ENCODE assay signal across 18 cellular contexts in genomic region chr15:59401810-59402569, GRCh38. TPM values are rescaled to one million over a fixed set of nuclear protein-coding genes. Genes with fewer than 3 reads are reported as not detected.
DNase-seq lines count a peak whose midpoint lies in the region; ATAC-seq and TF ChIP-seq lines count a peak whose summit lies in the region.
"Had no signal": no experiment of that assay in that cellular context is flagged by ENCODE, and none has a peak within 500 bp of the region (broad histone marks: within the 10 kb centered on the region; RNA-seq: fewer than 3 reads in every experiment).

No MANE protein-coding gene starts in this region.

- WGBS in upper lobe of left lung, 2 donors: 72 to 74% methylated on average over 15 of the region's 15 CpGs

- no peak for TF ChIP-seq EP300 in upper lobe of left lung (IDR thresholded peaks at IDR 0.05)

- no peak overlapping the region for H3K27ac ChIP-seq in upper lobe of left lung
- H3K27ac ChIP-seq: lower lobe of right lung had no signal

- no peaks in the 10 kb centered on the region for H3K27me3 ChIP-seq in upper lobe of left lung

- TF ChIP-seq CTCF in upper lobe of left lung (IDR thresholded peaks at IDR 0.05): no peak

- peak; percentile 36 for ATAC-seq in left lobe of liver
- ATAC-seq in GM19395 (IDR thresholded peaks at IDR 0.05; ENCODE audit: unreplicated experiment): no peak
- no peak for ATAC-seq in upper lobe of left lung (ENCODE audit: low FRiP score in 2 of 2)
- ATAC-seq: activated T-cell treated with anti-CD3 and anti-CD28 coated beads, Interleukin-2, amount 50 U/mL, for 72 hours; lower lobe of right lung; natural killer cell had no signal

- DNase-seq in DMS153 treated with DMSO at 0.1 percent for 48 hours (lab: John Stamatoyannopoulos, UW; ENCODE audit: unreplicated experiment) (peak; percentile 0), NCI-H1417 treated with DMSO at 0.1 percent for 48 hours (lab: John Stamatoyannopoulos, UW) (peak; percentile 73), NCI-H748 (lab: John Stamatoyannopoulos, UW; ENCODE audit: unreplicated experiment) (peak; percentile 80), left lobe of liver (ENCODE audit: low spot score) (no peak), upper lobe of left lung (no peak), NCI-H2227 (lab: John Stamatoyannopoulos, UW; ENCODE audit: unreplicated experiment) (no peak)
- DNase-seq in stimulated activated naive CD4-positive, alpha-beta T cell (lab: John Stamatoyannopoulos, UW): no peak
- DNase-seq: ACHN; activated CD4-positive, alpha-beta T cell treated with anti-CD3 and anti-CD28 coated beads, Interleukin-2, amount 50 U/mL, for 4 hours; activated T-cell treated with anti-CD3 and anti-CD28 coated beads, Interleukin-2, amount 50 U/mL, for 72 hours; cerebellar nuclear complex; foreskin fibroblast; lower lobe of right lung; MM.1S; natural killer cell; NK-92 treated with Interleukin-12 subunit alpha and Interleukin-12 subunit beta, amount 100 ng/mL, for 24 hours; stimulated activated CD4-positive, alpha-beta T cell treated with anti-CD3 and anti-CD28 coated beads, Interleukin-1b, Interleukin-23, amount 100 ng/mL, for 48 hours had no signal

- no peak for TF ChIP-seq POLR2A in upper lobe of left lung (IDR thresholded peaks at IDR 0.05)

- peaks cover 0 to 4% (median 0%) of the 10 kb centered on the region in 4 donors for H3K4me1 ChIP-seq in upper lobe of left lung
- H3K4me1 ChIP-seq: lower lobe of right lung had no signal

- H3K36me3 ChIP-seq in upper lobe of left lung: no peaks in the 10 kb centered on the region
- H3K36me3 ChIP-seq: lower lobe of right lung had no signal

- H3K9me3 ChIP-seq in upper lobe of left lung: no peaks in the 10 kb centered on the region
- H3K9me3 ChIP-seq: lower lobe of right lung had no signal

- H3K4me3 ChIP-seq in upper lobe of left lung: no peak overlapping the region
- H3K4me3 ChIP-seq: lower lobe of right lung had no signal

RNA-seq across cellular contexts. Expression of gene MYO1E, which starts 29.3 kb away (rescaled TPM):
- 81.4 TPM for total RNA-seq in left lobe of liver
- total RNA-seq in upper lobe of left lung: 100 to 1,000 TPM in 2 of 6 donors, 10 to 100 TPM in 4; 39.7 to 161 (median 71.9) TPM

RNA-seq across cellular contexts. Expression of gene FAM81A, which starts 36.0 kb away (rescaled TPM):
- total RNA-seq in left lobe of liver: not detected
- 10 to 100 TPM in 1 of 6 donors, 1 to 10 TPM in 1, under 1 TPM in 3, not detected in 1; 0.11 to 10.8 (median 0.80) TPM for total RNA-seq in upper lobe of left lung

Comparison
In these comparisons a context has a peak if more than half of its experiments do, and no peak if none do; other contexts are left out.
1. DNase-seq: peak in DMS153 treated with DMSO at 0.1 percent for 48 hours (single experiment), NCI-H1417 treated with DMSO at 0.1 percent for 48 hours (single experiment) and NCI-H748 (single experiment); none in left lobe of liver (single experiment), upper lobe of left lung (0 of 2), stimulated activated naive CD4-positive, alpha-beta T cell (0 of 6) and NCI-H2227 (single experiment).